Comparison of ENCODE assay signal across 8 cellular contexts in the genomic region with DNA sequence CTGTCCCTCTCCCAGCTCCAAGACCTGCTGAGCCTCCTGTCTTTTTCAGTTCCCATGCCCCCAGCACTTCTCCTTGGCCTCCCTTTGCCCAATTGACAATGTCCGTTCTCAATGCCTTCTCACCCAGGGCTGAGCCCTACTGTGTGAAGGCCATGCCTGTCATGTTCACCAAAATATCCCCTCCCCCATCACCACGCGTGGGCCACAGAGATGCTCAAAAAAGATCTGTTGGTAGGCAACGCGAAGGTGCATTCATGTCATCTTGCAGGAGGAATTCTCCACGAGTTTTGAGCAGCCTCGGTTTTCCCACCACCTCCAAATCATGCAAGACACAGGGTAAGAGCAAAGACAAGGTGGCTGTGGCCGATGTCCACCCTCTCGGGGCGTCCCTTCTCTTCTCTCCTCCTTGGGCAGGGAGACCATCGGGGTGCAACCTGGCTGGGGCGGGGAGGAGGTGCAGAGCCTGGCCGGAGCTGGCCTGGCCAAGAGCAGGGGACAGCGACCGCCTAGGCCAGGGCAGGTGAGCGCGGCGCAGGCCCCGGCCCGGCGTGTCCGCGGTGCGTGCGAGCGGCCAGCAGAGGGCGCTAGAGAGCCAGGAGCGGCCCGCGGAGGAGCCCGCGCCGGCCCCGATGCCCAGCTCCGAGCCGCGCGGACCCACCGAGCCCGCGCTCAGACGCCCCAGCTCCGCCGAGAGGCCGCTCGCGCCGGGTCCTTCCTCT. TPM values are rescaled to one million over a fixed set of nuclear protein-coding genes. Genes with fewer than 3 reads are reported as not detected.
DNase-seq lines count a peak whose midpoint lies in the region; ATAC-seq and TF ChIP-seq lines count a peak whose summit lies in the region.
"Not testable (repeated sequence)": the region's sequence is repeated elsewhere in the genome, so short reads cannot be mapped to it uniquely, and the experiment has no call there.
"Had no signal": no experiment of that assay in that cellular context is flagged by ENCODE, and none has a peak within 500 bp of the region (broad histone marks: within the 10 kb centered on the region; RNA-seq: fewer than 3 reads in every experiment).

No MANE protein-coding gene starts in this region.

- H3K9me3 Mint-ChIP-seq in activated T-helper 2 cell treated with anti-CD3 and anti-CD28 coated beads, Interferon-gamma antibody, Interleukin-2, Interleukin-4, amounts not matched to agents 10 μg/mL and 5 μg/mL and 100 μg/mL, durations not matched to agents 14 hours and 24 hours and 36 hours; endothelial cell (ENCODE audit: unreplicated experiment): not testable (repeated sequence)

- not testable (repeated sequence) for H3K27me3 ChIP-seq in right lobe of liver

- H3K9me3 ChIP-seq in right lobe of liver = not testable (repeated sequence)

- H3K4me3 Mint-ChIP-seq in activated T-helper 2 cell treated with anti-CD3 and anti-CD28 coated beads, Interferon-gamma antibody, Interleukin-2, Interleukin-4, amounts not matched to agents 10 μg/mL and 5 μg/mL and 100 μg/mL, durations not matched to agents 14 hours and 24 hours and 36 hours (ENCODE audit: low read depth) = peak overlapping the region; percentile 33
- H3K4me3 Mint-ChIP-seq in endothelial cell (ENCODE audit: unreplicated experiment) = peak overlapping the region; percentile 58

- not testable (repeated sequence) for H3K36me3 Mint-ChIP-seq in activated T-helper 2 cell treated with anti-CD3 and anti-CD28 coated beads, Interferon-gamma antibody, Interleukin-2, Interleukin-4, amounts not matched to agents 10 μg/mL and 5 μg/mL and 100 μg/mL, durations not matched to agents 14 hours and 24 hours and 36 hours (ENCODE audit: low read depth); endothelial cell (ENCODE audit: low read depth, unreplicated experiment)

- TF ChIP-seq POLR2A in right lobe of liver (IDR thresholded peaks at IDR 0.05) = not testable (repeated sequence)

- not testable (repeated sequence) for H3K4me1 Mint-ChIP-seq in activated T-helper 2 cell treated with anti-CD3 and anti-CD28 coated beads, Interferon-gamma antibody, Interleukin-2, Interleukin-4, amounts not matched to agents 10 μg/mL and 5 μg/mL and 100 μg/mL, durations not matched to agents 14 hours and 24 hours and 36 hours (ENCODE audit: low read depth); endothelial cell (ENCODE audit: unreplicated experiment)

- H3K4me3 ChIP-seq in GM12864 (ENCODE audit: low read depth, low read length) = not testable (repeated sequence)
- peak overlapping the region in 1 of 3 donors; percentile 33 for H3K4me3 ChIP-seq in right lobe of liver

- intact Hi-C loops in activated T-helper 2 cell treated with anti-CD3 and anti-CD28 coated beads, Interferon-gamma antibody, Interleukin-2, Interleukin-4, amounts not matched to agents 10 μg/mL and 5 μg/mL and 100 μg/mL, durations not matched to agents 14 hours and 24 hours and 36 hours (cut with micrococcal nuclease); right lobe of liver (cut with DNase I): not testable (repeated sequence)

- 53% methylated on average over 7 of the region's 48 CpGs for WGBS in right lobe of liver (ENCODE audit: insufficient coverage, low coverage, low lambda C conversion rate, missing lambda C conversion rate)

- peaks cover 18% of the 10 kb centered on the region for H3K27me3 Mint-ChIP-seq in activated T-helper 2 cell treated with anti-CD3 and anti-CD28 coated beads, Interferon-gamma antibody, Interleukin-2, Interleukin-4, amounts not matched to agents 10 μg/mL and 5 μg/mL and 100 μg/mL, durations not matched to agents 14 hours and 24 hours and 36 hours (ENCODE audit: low read depth)
- H3K27me3 Mint-ChIP-seq in endothelial cell (ENCODE audit: unreplicated experiment) = peaks cover 11% of the 10 kb centered on the region

- ATAC-seq in right lobe of liver = peak; percentile 52 to 72 (median 62)

- H3K36me3 ChIP-seq in right lobe of liver = not testable (repeated sequence)

- DNase-seq in GM12864 (ENCODE audit: low read depth) = not testable (repeated sequence)
- DNase-seq in NCI-H1105 (lab: John Stamatoyannopoulos, UW) (peak; percentile 43), T-helper 1 cell (peak; percentile 26 to 61 (median 39)), endothelial cell (ENCODE audit: low spot score) (peak; percentile 83), right lobe of liver (peak; percentile 53 to 68 (median 64))
- DNase-seq in activated T-helper 2 cell treated with anti-CD3 and anti-CD28 coated beads, Interferon-gamma antibody, Interleukin-2, Interleukin-4, amounts not matched to agents 10 μg/mL and 5 μg/mL and 100 μg/mL, durations not matched to agents 14 hours and 24 hours and 36 hours (ENCODE audit: low spot score) = peak; percentile 46
- peak; percentile 34 to 70 for DNase-seq in stimulated activated CD4-positive, alpha-beta T cell treated with anti-CD3 and anti-CD28 coated beads, Interleukin-15, amount 100 ng/mL, for 1 hour (ENCODE audit: low read depth in 1 of 2, low spot score in 1 of 2)

- not testable (repeated sequence) for H3K27ac Mint-ChIP-seq in activated T-helper 2 cell treated with anti-CD3 and anti-CD28 coated beads, Interferon-gamma antibody, Interleukin-2, Interleukin-4, amounts not matched to agents 10 μg/mL and 5 μg/mL and 100 μg/mL, durations not matched to agents 14 hours and 24 hours and 36 hours; endothelial cell (ENCODE audit: unreplicated experiment)

- not testable (repeated sequence) for H3K27ac ChIP-seq in right lobe of liver

- TF ChIP-seq CTCF in GM12864 (IDR thresholded peaks at IDR 0.05; ENCODE audit: low read depth, low read length, missing control alignments) = peak; percentile 61
- peak; percentile 83 for TF ChIP-seq CTCF in endothelial cell (IDR thresholded peaks at IDR 0.05; ENCODE audit: unreplicated experiment)
- peak; percentile 48 to 67 (median 64) for TF ChIP-seq CTCF in right lobe of liver (IDR thresholded peaks at IDR 0.05)

- not testable (repeated sequence) for H3K4me1 ChIP-seq in right lobe of liver

RNA-seq across cellular contexts. Expression of a gene that starts 56.3 kb away (rescaled TPM):
- not detected in 2 replicates for total RNA-seq in activated T-helper 2 cell treated with anti-CD3 and anti-CD28 coated beads, Interferon-gamma antibody, Interleukin-2, Interleukin-4, amounts not matched to agents 10 μg/mL and 5 μg/mL and 100 μg/mL, durations not matched to agents 14 hours and 24 hours and 36 hours
- total RNA-seq in endothelial cell (ENCODE audit: unreplicated experiment) (not detected), right lobe of liver (not detected)
- total RNA-seq: activated CD8-positive, alpha-beta memory T cell treated with anti-CD3 and anti-CD28 coated beads for 36 hours had no signal
